Comparison of ENCODE assay signal across 8 cellular contexts in the genomic region with DNA sequence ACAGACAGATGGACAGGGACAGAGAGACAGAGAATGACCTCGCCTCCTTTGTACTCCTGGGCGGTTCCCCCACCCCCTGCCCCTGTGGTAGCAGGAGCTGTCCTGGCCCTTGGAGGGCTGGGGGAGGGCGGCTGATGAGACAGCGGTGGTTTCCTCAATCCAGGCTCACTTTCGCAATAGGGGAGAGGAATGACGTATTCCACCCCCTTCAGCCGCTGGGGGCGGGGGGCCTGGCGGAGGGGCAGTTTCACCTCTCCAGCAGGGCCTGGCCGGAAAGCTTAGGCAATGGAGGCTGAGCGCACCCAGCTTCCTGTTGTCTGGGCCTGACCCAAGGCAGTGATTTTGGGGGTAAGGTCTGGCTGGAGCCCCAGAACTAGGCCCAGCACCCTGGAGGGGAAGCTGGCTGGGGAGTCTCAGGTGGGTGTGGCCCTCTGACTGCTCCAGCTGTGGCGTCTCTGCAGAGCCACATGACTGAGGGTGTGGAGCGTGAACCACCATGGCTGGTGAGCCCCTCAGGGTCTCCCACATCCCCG. TPM values are rescaled to one million over a fixed set of nuclear protein-coding genes. Genes with fewer than 3 reads are reported as not detected.
DNase-seq lines count a peak whose midpoint lies in the region; ATAC-seq, FAIRE-seq and TF ChIP-seq lines count a peak whose summit lies in the region.

No MANE protein-coding gene starts in this region.

- H3K36me3 ChIP-seq in H1 (ENCODE audit: control insufficient read depth in 2 of 4, insufficient read depth in 4 of 4, low read length in 3 of 4) (no peaks in the 10 kb centered on the region), stomach smooth muscle (ENCODE audit: control insufficient read depth in 2 of 2, insufficient read depth in 2 of 2, low read length in 2 of 2) (no peaks in the 10 kb centered on the region)

- H3K9me3 Mint-ChIP-seq in naive thymus-derived CD8-positive, alpha-beta T cell, result no peaks in the 10 kb centered on the region

- peak overlapping the region; percentile 18 to 34; a peak in 1 of 4 replicates for H3K4me2 ChIP-seq in H1 (ENCODE audit: insufficient read depth in 1 of 2, low read depth in 2 of 2, low read length in 2 of 2)

- no peak overlapping the region for H3K56ac ChIP-seq in H1 (replicated peaks; ENCODE audit: insufficient read length, low read depth, low read length)

- no peaks in the 10 kb centered on the region for H3K27me3 Mint-ChIP-seq in naive thymus-derived CD8-positive, alpha-beta T cell

- H4K8ac ChIP-seq in H1 (ENCODE audit: extremely low read depth, insufficient read depth, low read length), result no peak overlapping the region

- H2BK12ac ChIP-seq in H1 (ENCODE audit: low read depth, low read length), result peak overlapping the region; percentile 94; the same call in 1 of the 2 replicates

- no peaks in the 10 kb centered on the region for H4K20me1 ChIP-seq in H1 (replicated peaks in 1 of 2; ENCODE audit: control insufficient read depth in 1 of 2, insufficient read depth in 2 of 2, low read length in 2 of 2)

- H3K9ac ChIP-seq in H1 (replicated peaks in 1 of 4; ENCODE audit: extremely low read depth in 1 of 4, low read depth in 3 of 4, low read length in 3 of 4) (no peak overlapping the region), stomach smooth muscle (ENCODE audit: low read length in 2 of 2) (no peak overlapping the region)

- TF ChIP-seq RAD21 in H1 (IDR thresholded peaks at IDR 0.05 in 1 of 2, conservative IDR thresholded peaks at IDR 0.05 in 1 of 2; ENCODE audit: low read depth in 2 of 2, low read length in 2 of 2), result no peak

- peak overlapping the region; percentile 98 to 100 (median 100) for H3K27ac Mint-ChIP-seq in naive thymus-derived CD8-positive, alpha-beta T cell

- TF ChIP-seq POLR2A in H1 (IDR thresholded peaks at IDR 0.05; ENCODE audit: control extremely low read depth in 1 of 2, low read depth in 2 of 2, low read length in 2 of 2), result no peak

- H2AFZ ChIP-seq in H1 (ENCODE audit: low read length), result no peak overlapping the region

- H3K36me3 Mint-ChIP-seq in naive thymus-derived CD8-positive, alpha-beta T cell, result peaks cover 0 to 15% (median 3%) of the 10 kb centered on the region in 3 donors

- WGBS in H1 (ENCODE audit: extremely low coverage in 1 of 2, insufficient coverage in 1 of 2, insufficient read length in 1 of 2, insufficient replicate concordance in 2 of 2, low coverage in 1 of 2, low lambda C conversion rate in 2 of 2, missing lambda C conversion rate in 1 of 2), 2 experiments, result 62% methylated on average over 14 of the region's 14 CpGs; no CpG with 5 or more reads in 1 of the 2 experiments

- TF ChIP-seq CTCF in H1 (IDR thresholded peaks at IDR 0.05; ENCODE audit: control extremely low read depth in 1 of 3, insufficient read depth in 1 of 3, low read depth in 1 of 3, low read length in 3 of 3), result no peak

- peak overlapping the region; percentile 26 for H4K5ac ChIP-seq in H1 (ENCODE audit: insufficient read length, low read depth, low read length)

- CTCF ChIA-PET in H1 (lab: Charles Lee; ENCODE audit: partially characterized antibody), result interaction anchor here (0.7 to 22.1 kb wide), 14 partner anchors 7 to 197 kb away, joined by 3 to 362 read pairs (median 4); a partner anchor contains a TSS

- peak overlapping the region; percentile 72 for H2BK15ac ChIP-seq in H1 (ENCODE audit: low read length)

- H3K4ac ChIP-seq in H1 (replicated peaks; ENCODE audit: insufficient read length, low read depth, low read length), result no peak overlapping the region

- peak overlapping the region; percentile 90 for H3K18ac ChIP-seq in H1 (ENCODE audit: extremely low read depth, low read length)

- H3K4me3 ChIP-seq in H1 (ENCODE audit: extremely low read depth in 1 of 4, insufficient read depth in 2 of 4, low read depth in 3 of 4, low read length in 4 of 4) (no peak overlapping the region), stomach smooth muscle (ENCODE audit: low read length in 2 of 2) (no peak overlapping the region)

- H3K4me1 ChIP-seq in H1 (replicated peaks in 1 of 4; ENCODE audit: control insufficient read depth in 3 of 4, insufficient read depth in 4 of 4, low read length in 3 of 4) (peaks cover 5 to 29% (median 20%) of the 10 kb centered on the region in 4 experiments), stomach smooth muscle (ENCODE audit: control insufficient read depth, insufficient read depth, low read length) (peaks cover 38% of the 10 kb centered on the region)

- peaks cover 60 to 98% (median 86%) of the 10 kb centered on the region in 4 donors for H3K4me1 Mint-ChIP-seq in naive thymus-derived CD8-positive, alpha-beta T cell

- H3K23me2 ChIP-seq in H1 (ENCODE audit: low read depth, low read length), result no peaks in the 10 kb centered on the region

- H2BK120ac ChIP-seq in H1 (replicated peaks; ENCODE audit: low read depth, low read length), result no peak overlapping the region

- H2BK5ac ChIP-seq in H1 (ENCODE audit: low read depth, low read length), result peak overlapping the region; percentile 75; the same call in 1 of the 2 replicates

- H3K23ac ChIP-seq in H1 (ENCODE audit: insufficient read length), result no peak overlapping the region

- FAIRE-seq in H1 (lab: Jason Lieb, UNC), result no peak

- no peak for TF ChIP-seq EP300 in H1 (IDR thresholded peaks at IDR 0.05; ENCODE audit: borderline replicate concordance in 1 of 2, low read depth in 2 of 2, low read length in 2 of 2)

- H2BK20ac ChIP-seq in H1 (ENCODE audit: low read length), result peak overlapping the region; percentile 66; the same call in 1 of the 2 replicates

- peaks cover 0 to 5% (median under 1%) of the 10 kb centered on the region in 4 experiments; a peak in 2 of 7 replicates for H3K27me3 ChIP-seq in H1 (replicated peaks in 1 of 4; ENCODE audit: control insufficient read depth in 3 of 4, extremely low read depth in 1 of 4, insufficient read depth in 3 of 4, low read length in 3 of 4)
- H3K27me3 ChIP-seq in stomach smooth muscle (ENCODE audit: control insufficient read depth in 1 of 2, insufficient read depth in 2 of 2, low read length in 2 of 2), result peaks cover 0 to 2% of the 10 kb centered on the region in 2 donors

- no peaks in the 10 kb centered on the region for H3K79me1 ChIP-seq in H1 (ENCODE audit: low read depth, low read length)

- DNase-seq in Ammon's horn (ENCODE audit: low spot score) (peak; percentile 77), NCI-H460 (ENCODE audit: extremely low read depth, low read depth) (peak; percentile 90), H1 (ENCODE audit: low read depth in 1 of 2, low spot score in 2 of 2) (no peak)
- DNase-seq in activated CD8-positive, alpha-beta memory T cell treated with anti-CD3 and anti-CD28 coated beads for 4 hours (ENCODE audit: low read depth in 2 of 2), result peak; percentile 63 to 66
- DNase-seq in naive thymus-derived CD8-positive, alpha-beta T cell, result peak; percentile 63 to 86 (median 77)

- peak overlapping the region; percentile 84 to 100 (median 98) for H3K4me3 Mint-ChIP-seq in naive thymus-derived CD8-positive, alpha-beta T cell

- no peak overlapping the region for H3K14ac ChIP-seq in H1 (ENCODE audit: insufficient read length)

- peak overlapping the region; percentile 87 for H4K91ac ChIP-seq in H1 (replicated peaks; ENCODE audit: insufficient read length, low read length)

- no peaks in the 10 kb centered on the region for H3K79me2 ChIP-seq in H1 (ENCODE audit: control insufficient read depth in 1 of 2, insufficient read depth in 2 of 2, low read length in 2 of 2)

- H3K9me3 ChIP-seq in H1 (ENCODE audit: insufficient read depth in 2 of 2, low read depth in 1 of 2, low read length in 1 of 2) (no peaks in the 10 kb centered on the region), stomach smooth muscle (ENCODE audit: control insufficient read depth in 2 of 2, low read length in 2 of 2) (no peaks in the 10 kb centered on the region)

- H3K27ac ChIP-seq in H1 (ENCODE audit: low read depth, low read length), result no peak overlapping the region
- peak overlapping the region; percentile 55 for H3K27ac ChIP-seq in stomach smooth muscle (ENCODE audit: low read length)

- peak; percentile 27 for ATAC-seq in GM21737 (IDR thresholded peaks at IDR 0.05; ENCODE audit: unreplicated experiment)
- ATAC-seq in naive thymus-derived CD8-positive, alpha-beta T cell, result peak; percentile 48 to 55
- no peak for ATAC-seq in GM18858 (IDR thresholded peaks at IDR 0.05; ENCODE audit: unreplicated experiment)

- H2AK5ac ChIP-seq in H1 (ENCODE audit: low read depth, low read length), result no peak overlapping the region

- POLR2A ChIA-PET in H1 (lab: Charles Lee; ENCODE audit: partially characterized antibody), result interaction anchor here (0.7 to 2.8 kb wide), 7 partner anchors 12 to 80 kb away, joined by 3 to 17 read pairs (median 4); a partner anchor contains a TSS
- POLR2A ChIA-PET in naive thymus-derived CD8-positive, alpha-beta T cell (lab: Charles Lee), result interaction anchor here (1.1 to 47.5 kb wide), 12 partner anchors 2 to 160 kb away, joined by 3 to 1514 read pairs (median 12); a partner anchor contains a TSS

RNA-seq across cellular contexts. Expression of a gene that starts 7.4 kb away (rescaled TPM):
- total RNA-seq in NCI-H460 (2014; rRNA removed; shearing (Covaris generic)), result 36.6 and 41.7 TPM in 2 replicates
- polyA plus RNA-seq in NCI-H460 (2014; cell fraction: nucleus; rRNA removed), result 73.8 and 79.0 TPM in 2 replicates
- 8.6 and 9.8 TPM in 2 replicates for total RNA-seq in H1 (2021; fragmentation: NEBNext Ultra II Directional; extraction: Animal tissue kit (Norgen Biotek cat#: 25700))
- polyA plus RNA-seq in H1 (2011; rRNA removed), result 2.5 and 5.3 TPM in 2 replicates
- 3.5 TPM for polyA plus RNA-seq in H1 (2011; cell fraction: cytosol; rRNA removed)
- polyA plus RNA-seq in H1 (2011; cell fraction: nucleus; rRNA removed), result 17.2 TPM
- 6.9 to 11.7 TPM (median 8.4 TPM) in 4 replicates for polyA plus RNA-seq in H1 (2012, experiment 1 of 2)
- 7.1 TPM for polyA plus RNA-seq in H1 (2012, experiment 2 of 2)
- polyA plus RNA-seq in H1 (2013, experiment 1 of 2), result 6.8 TPM
- polyA plus RNA-seq in H1 (2013, experiment 2 of 2), result 7.0 TPM
- 1.9 and 2.8 TPM in 2 replicates for polyA minus RNA-seq in H1 (2011; rRNA and poly(A)+ RNA removed)
- polyA minus RNA-seq in H1 (2011; cell fraction: cytosol; rRNA and poly(A)+ RNA removed), result 3.7 TPM
- 6.9 TPM for polyA minus RNA-seq in H1 (2011; cell fraction: nucleus; rRNA and poly(A)+ RNA removed)
- total RNA-seq in naive thymus-derived CD8-positive, alpha-beta T cell, result 100 to 1,000 TPM; 383 to 394 TPM
- 10 to 100 TPM; 18.0 to 35.5 (median 21.5) TPM for polyA plus RNA-seq in naive thymus-derived CD8-positive, alpha-beta T cell

RNA-seq across cellular contexts. Expression of a gene that starts 32.8 kb away (rescaled TPM):
- not detected in 2 replicates for total RNA-seq in NCI-H460 (2014; rRNA removed; shearing (Covaris generic))
- polyA plus RNA-seq in NCI-H460 (2014; cell fraction: nucleus; rRNA removed), result not detected in 2 replicates
- total RNA-seq in H1 (2021; fragmentation: NEBNext Ultra II Directional; extraction: Animal tissue kit (Norgen Biotek cat#: 25700)), result not detected in 2 replicates
- polyA plus RNA-seq in H1 (2011; rRNA removed), result 0.11 and 0.24 TPM in 2 replicates
- 0.19 TPM for polyA plus RNA-seq in H1 (2011; cell fraction: cytosol; rRNA removed)
- polyA plus RNA-seq in H1 (2011; cell fraction: nucleus; rRNA removed), result 0.31 TPM
- polyA plus RNA-seq in H1 (2012, experiment 1 of 2), result 0.15 to 0.52 TPM (median 0.28 TPM) in 3 of 4 replicates, not detected in the other
- polyA plus RNA-seq in H1 (2012, experiment 2 of 2), result 0.13 TPM
- not detected for polyA plus RNA-seq in H1 (2013, experiment 1 of 2)
- 0.06 TPM for polyA plus RNA-seq in H1 (2013, experiment 2 of 2)
- 0.27 and 0.38 TPM in 2 replicates for polyA minus RNA-seq in H1 (2011; rRNA and poly(A)+ RNA removed)
- not detected for polyA minus RNA-seq in H1 (2011; cell fraction: cytosol; rRNA and poly(A)+ RNA removed)
- not detected for polyA minus RNA-seq in H1 (2011; cell fraction: nucleus; rRNA and poly(A)+ RNA removed)
- under 1 TPM; 0.47 to 0.75 TPM for total RNA-seq in naive thymus-derived CD8-positive, alpha-beta T cell
- polyA plus RNA-seq in naive thymus-derived CD8-positive, alpha-beta T cell, result under 1 TPM; 0.30 to 0.81 (median 0.44) TPM

Comparison
In these comparisons a context has a peak if more than half of its experiments do, and no peak if none do; other contexts are left out.
1. DNase-seq: peak in Ammon's horn (single experiment), NCI-H460 (single experiment), activated CD8-positive, alpha-beta memory T cell treated with anti-CD3 and anti-CD28 coated beads for 4 hours (2 of 2) and naive thymus-derived CD8-positive, alpha-beta T cell (10 of 10); none in H1 (0 of 2).